ENCODE assay signal across 11 cellular contexts in genomic region chr9:130499804-130500263, GRCh38. TPM values are rescaled to one million over a fixed set of nuclear protein-coding genes. Genes with fewer than 3 reads are reported as not detected.
DNase-seq lines count a peak whose midpoint lies in the region; ATAC-seq and TF ChIP-seq lines count a peak whose summit lies in the region.
"Had no signal": no experiment of that assay in that cellular context is flagged by ENCODE, and none has a peak within 500 bp of the region (broad histone marks: within the 10 kb centered on the region; RNA-seq: fewer than 3 reads in every experiment).

No MANE protein-coding gene starts in this region.

- no peaks in the 10 kb centered on the region for H3K4me1 Mint-ChIP-seq in activated T-cell treated with anti-CD3 and anti-CD28 coated beads, Interleukin-2, amount 50 U/mL, for 24 hours (ENCODE audit: low read depth)
- H3K4me1 Mint-ChIP-seq: B cell, natural killer cell had no signal

- no peaks in the 10 kb centered on the region for H3K27me3 ChIP-seq in colonic mucosa

- ATAC-seq in omental fat pad (ENCODE audit: low FRiP score) = peak; percentile 6
- no peak for ATAC-seq in GM21381 (IDR thresholded peaks at IDR 0.05; ENCODE audit: unreplicated experiment)
- ATAC-seq: natural killer cell had no signal

- TF ChIP-seq CTCF in LNCaP clone FGC (IDR thresholded peaks at IDR 0.05; ENCODE audit: control insufficient read depth, extremely low read depth, insufficient read depth) = no peak
- no peak for TF ChIP-seq CTCF in colonic mucosa (IDR thresholded peaks at IDR 0.05)
- no peak for TF ChIP-seq CTCF in omental fat pad (IDR thresholded peaks at IDR 0.05)

- H3K27ac Mint-ChIP-seq in activated T-cell treated with anti-CD3 and anti-CD28 coated beads, Interleukin-2, amount 50 U/mL, for 24 hours = no peak overlapping the region
- H3K27ac Mint-ChIP-seq: B cell, natural killer cell had no signal

- H3K9me3 ChIP-seq in colonic mucosa = no peaks in the 10 kb centered on the region

- peak overlapping the region; percentile 19 for H3K27ac ChIP-seq in colonic mucosa

- H3K36me3 Mint-ChIP-seq in activated T-cell treated with anti-CD3 and anti-CD28 coated beads, Interleukin-2, amount 50 U/mL, for 24 hours (ENCODE audit: low read depth) = no peaks in the 10 kb centered on the region
- H3K36me3 Mint-ChIP-seq: natural killer cell had no signal

- H3K9ac ChIP-seq in colonic mucosa (ENCODE audit: low read depth in 2 of 2, low read length in 2 of 2) = peak overlapping the region in 1 of 2 donors; percentile 49

- no peak overlapping the region for H3K4me3 Mint-ChIP-seq in activated T-cell treated with anti-CD3 and anti-CD28 coated beads, Interleukin-2, amount 50 U/mL, for 24 hours
- H3K4me3 Mint-ChIP-seq: B cell, natural killer cell had no signal

- peak; percentile 4 for DNase-seq in activated T-cell treated with anti-CD3 and anti-CD28 coated beads for 48 hours (ENCODE audit: low read depth)
- no peak for DNase-seq in activated T-cell treated with anti-CD3 and anti-CD28 coated beads, Interleukin-2, amount 50 U/mL, for 24 hours
- DNase-seq in LNCaP clone FGC (ENCODE audit: low read depth) = peak; percentile 59
- peak; percentile 84 for DNase-seq in colonic mucosa
- no peak for DNase-seq in omental fat pad (ENCODE audit: low spot score)
- DNase-seq in hippocampal formation (lab: John Stamatoyannopoulos, UW) = no peak
- no peak for DNase-seq in HK-2 (ENCODE audit: unreplicated experiment)
- DNase-seq: natural killer cell; stimulated activated CD8-positive, alpha-beta memory T cell treated with anti-CD3 and anti-CD28 coated beads, Interleukin-4, amount 100 ng/mL, for 48 hours had no signal

- intact Hi-C loops in colonic mucosa (cut with DNase I) = no loop called here

- H3K4me3 ChIP-seq in LNCaP clone FGC (ENCODE audit: low read depth, low read length) = no peak overlapping the region
- H3K4me3 ChIP-seq in colonic mucosa = no peak overlapping the region

- H3K9me3 Mint-ChIP-seq in activated T-cell treated with anti-CD3 and anti-CD28 coated beads, Interleukin-2, amount 50 U/mL, for 24 hours = peaks cover 4% of the 10 kb centered on the region
- H3K9me3 Mint-ChIP-seq: natural killer cell had no signal

- H3K27me3 Mint-ChIP-seq in activated T-cell treated with anti-CD3 and anti-CD28 coated beads, Interleukin-2, amount 50 U/mL, for 24 hours = peaks cover 9% of the 10 kb centered on the region

- no peaks in the 10 kb centered on the region for H3K4me1 ChIP-seq in colonic mucosa

- no peaks in the 10 kb centered on the region for H3K36me3 ChIP-seq in colonic mucosa

RNA-seq across cellular contexts. Expression of gene ASS1, which starts 55.1 kb away (rescaled TPM):
- total RNA-seq in colonic mucosa (100 to 1,000 TPM; 380 to 511 TPM), omental fat pad (100 to 1,000 TPM; 250 to 621 (median 378) TPM)

Comparison
In these comparisons a context has a peak if more than half of its experiments do, and no peak if none do; other contexts are left out.
1. DNase-seq: peak in activated T-cell treated with anti-CD3 and anti-CD28 coated beads for 48 hours (single experiment), LNCaP clone FGC (single experiment) and colonic mucosa (single experiment); none in activated T-cell treated with anti-CD3 and anti-CD28 coated beads, Interleukin-2, amount 50 U/mL, for 24 hours (single experiment), omental fat pad (single experiment), hippocampal formation (0 of 2) and HK-2 (single experiment).